Comparison of ENCODE assay signal across 12 cellular contexts in the genomic region with DNA sequence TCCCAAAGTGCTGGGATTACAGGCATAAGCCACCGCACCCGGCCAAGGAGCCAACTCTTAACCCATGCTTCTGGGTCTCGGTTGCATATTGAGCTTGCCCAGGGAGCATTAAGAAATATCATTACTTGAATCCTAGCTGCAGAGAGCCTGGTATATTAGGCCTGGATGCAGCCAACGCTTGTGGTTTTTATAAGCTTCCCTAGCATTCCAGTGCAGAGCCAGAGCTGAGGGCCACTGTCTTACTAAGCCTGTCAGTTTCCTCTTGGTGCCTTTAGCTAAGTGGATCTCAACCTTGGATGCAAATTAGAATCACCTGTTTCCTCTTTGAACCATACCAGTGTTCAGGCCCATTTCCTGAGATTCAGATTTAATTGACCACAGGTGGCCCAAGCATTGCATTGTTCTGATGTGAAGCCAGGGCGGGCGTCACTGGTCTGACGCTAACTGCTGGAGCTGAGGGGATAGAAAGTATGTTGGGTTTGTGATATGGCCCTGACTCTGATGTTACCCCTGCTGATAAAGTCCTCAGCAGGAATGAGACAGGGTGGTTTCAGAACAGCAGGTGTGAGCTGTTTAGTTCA.
DNase-seq lines count a peak whose midpoint lies in the region; ATAC-seq and TF ChIP-seq lines count a peak whose summit lies in the region.
"Had no signal": no experiment of that assay in that cellular context is flagged by ENCODE, and none has a peak within 500 bp of the region (broad histone marks: within the 10 kb centered on the region; RNA-seq: fewer than 3 reads in every experiment).

No MANE protein-coding gene starts in this region.

- no peak for TF ChIP-seq CTCF in endodermal cell (conservative IDR thresholded peaks at IDR 0.05)

- no peaks in the 10 kb centered on the region for H3K36me3 ChIP-seq in endodermal cell (ENCODE audit: control insufficient read depth, insufficient read depth, low read length)

- H3K9ac ChIP-seq in endodermal cell (ENCODE audit: extremely low read depth, low read length, poor library complexity, severe bottlenecking): no peak overlapping the region

- no peaks in the 10 kb centered on the region for H3K9me3 Mint-ChIP-seq in endodermal cell
- H3K9me3 Mint-ChIP-seq: CD8-positive, alpha-beta T cell had no signal

- peaks cover 32% of the 10 kb centered on the region for H3K4me1 Mint-ChIP-seq in endodermal cell

- H3K4me3 Mint-ChIP-seq in endodermal cell: no peak overlapping the region
- H3K4me3 Mint-ChIP-seq: CD8-positive, alpha-beta T cell had no signal

- H3K4me1 ChIP-seq in endodermal cell (ENCODE audit: control insufficient read depth, insufficient read depth, low read length): peaks cover 6% of the 10 kb centered on the region

- peak overlapping the region; percentile 59 for H3K27ac Mint-ChIP-seq in endodermal cell
- H3K27ac Mint-ChIP-seq: CD8-positive, alpha-beta T cell had no signal

- no peak for ATAC-seq in GM19397 (IDR thresholded peaks at IDR 0.05; ENCODE audit: unreplicated experiment)
- ATAC-seq: CD8-positive, alpha-beta T cell; Right ventricle myocardium inferior had no signal

- H3K27me3 ChIP-seq in endodermal cell (ENCODE audit: control insufficient read depth, insufficient read depth, low read length, poor library complexity, severe bottlenecking): no peaks in the 10 kb centered on the region

- peaks cover 12% of the 10 kb centered on the region for H3K27me3 Mint-ChIP-seq in endodermal cell (ENCODE audit: insufficient read depth)

- H3K9me3 ChIP-seq in endodermal cell (ENCODE audit: control insufficient read depth, low read length): no peaks in the 10 kb centered on the region

- DNase-seq in NCI-H2081 (lab: John Stamatoyannopoulos, UW) (peak; percentile 54 to 90), NCI-H2081 treated with DMSO at 0.1 percent for 48 hours (lab: John Stamatoyannopoulos, UW) (no peak), NCI-H82 (lab: John Stamatoyannopoulos, UW) (peak; percentile 81), endodermal cell (peak; percentile 78), substantia nigra (lab: John Stamatoyannopoulos, UW) (no peak), NCI-H2029 (lab: John Stamatoyannopoulos, UW) (no peak)
- DNase-seq in activated CD4-positive, alpha-beta T cell treated with anti-CD3 and anti-CD28 coated beads, Interleukin-2, amount 50 U/mL, for 1 hour: no peak
- DNase-seq: CD8-positive, alpha-beta T cell; kidney; T-helper 9 cell had no signal

- H3K27ac ChIP-seq in endodermal cell (ENCODE audit: low read depth, low read length) (no peak overlapping the region), substantia nigra (ENCODE audit: low read depth, low read length, poor library complexity, severe bottlenecking) (peak overlapping the region; percentile 49)

- no peak overlapping the region for H3K4me3 ChIP-seq in endodermal cell (ENCODE audit: low read length)

- 65 to 74% methylated on average over 7 of the region's 7 CpGs for WGBS in endodermal cell (ENCODE audit: insufficient coverage in 1 of 2, insufficient read length in 1 of 2), 2 experiments

- no peaks in the 10 kb centered on the region for H3K36me3 Mint-ChIP-seq in endodermal cell (ENCODE audit: low read depth)
- H3K36me3 Mint-ChIP-seq: CD8-positive, alpha-beta T cell had no signal

Comparison
In these comparisons a context has a peak if more than half of its experiments do, and no peak if none do; other contexts are left out.
1. DNase-seq: peak in NCI-H2081 (2 of 2), NCI-H82 (single experiment) and endodermal cell (single experiment); none in NCI-H2081 treated with DMSO at 0.1 percent for 48 hours (single experiment), substantia nigra (0 of 49), NCI-H2029 (single experiment) and activated CD4-positive, alpha-beta T cell treated with anti-CD3 and anti-CD28 coated beads, Interleukin-2, amount 50 U/mL, for 1 hour (single experiment).